1 cellular context compared by ENCODE assay signal in genomic region chr3:49500408-49501257, GRCh38.
TF ChIP-seq lines count a peak whose summit lies in the region.

No MANE protein-coding gene starts in this region.

TF ChIP-seq in K562, 482 proteins besides CTCF, POLR2A, EP300 and RAD21 (continued from another document):
- TF ChIP-seq ZNF592 (IDR thresholded peaks at IDR 0.05) = peak; percentile 88
- TF ChIP-seq PHB2 (IDR thresholded peaks at IDR 0.05; ENCODE audit: low read depth) = no peak
- TF ChIP-seq STAT6 (CRISPR knock-in tag; IDR thresholded peaks at IDR 0.05) = no peak
- TF ChIP-seq HNRNPL (IDR thresholded peaks at IDR 0.05; ENCODE audit: low read depth, low read length) = no peak
- peak; percentile 9 for TF ChIP-seq MEIS2 (IDR thresholded peaks at IDR 0.05; ENCODE audit: partially characterized antibody)
- TF ChIP-seq MBD2 (IDR thresholded peaks at IDR 0.05; ENCODE audit: borderline replicate concordance, low read depth) = no peak
- TF ChIP-seq ATF7 (IDR thresholded peaks at IDR 0.05) = peak; percentile 82
- peak; percentile 37; the same call in 1 of the 2 replicates for TF ChIP-seq CBFA2T3 (IDR thresholded peaks at IDR 0.05)
- 0 out of 2 replicates have a peak, but pooled peaks have one; percentile 67 for TF ChIP-seq MYNN (IDR thresholded peaks at IDR 0.05)
- TF ChIP-seq MYNN (CRISPR knock-in tag; IDR thresholded peaks at IDR 0.05) = no peak
- TF ChIP-seq PKNOX1 (IDR thresholded peaks at IDR 0.05) = peak; percentile 54; the same call in 1 of the 2 replicates
- peak; percentile 15; the same call in 1 of the 2 replicates for TF ChIP-seq RAD51 (IDR thresholded peaks at IDR 0.05; ENCODE audit: borderline replicate concordance, low read depth)
